8 cellular contexts compared by ENCODE assay signal in the genomic region with DNA sequence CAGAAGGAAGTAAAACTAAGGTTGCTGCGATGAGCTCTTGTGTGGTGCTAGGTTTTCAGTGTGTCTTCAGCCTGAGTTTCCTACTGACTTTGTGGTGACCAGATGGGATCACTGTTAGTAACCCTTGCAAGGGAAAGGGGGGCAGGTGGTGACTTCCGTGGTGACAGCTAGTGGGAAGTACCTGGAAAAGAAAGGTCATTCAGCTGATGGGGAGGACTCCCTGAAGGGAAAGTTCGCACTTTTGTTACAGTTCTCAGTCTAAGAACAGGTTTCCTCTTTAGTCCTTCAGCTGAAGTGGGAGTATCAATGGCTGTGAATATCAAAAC. TPM values are rescaled to one million over a fixed set of nuclear protein-coding genes. Genes with fewer than 3 reads are reported as not detected.
DNase-seq lines count a peak whose midpoint lies in the region; ATAC-seq lines count a peak whose summit lies in the region.

No MANE protein-coding gene starts in this region.

- no peaks in the 10 kb centered on the region for H3K27me3 Mint-ChIP-seq in activated CD4-positive, alpha-beta T cell treated with anti-CD3 and anti-CD28 coated beads, Interleukin-2, amount 10 ng/mL, durations not matched to agents 24 days and 14 days

- H3K9me3 Mint-ChIP-seq in activated CD4-positive, alpha-beta T cell treated with anti-CD3 and anti-CD28 coated beads, Interleukin-2, amount 10 ng/mL, durations not matched to agents 24 days and 14 days: no peaks in the 10 kb centered on the region

- peak overlapping the region; percentile 98 for H3K4me3 Mint-ChIP-seq in activated CD4-positive, alpha-beta T cell treated with anti-CD3 and anti-CD28 coated beads, Interleukin-2, amount 10 ng/mL, durations not matched to agents 24 days and 14 days

- H3K79me2 ChIP-seq in mesendoderm (ENCODE audit: control insufficient read depth, insufficient read depth, low read length): peaks cover 26% of the 10 kb centered on the region

- H3K9ac ChIP-seq in BLaER1 (no peak overlapping the region), mesendoderm (ENCODE audit: low read length) (no peak overlapping the region)

- H3K79me1 ChIP-seq in mesendoderm (ENCODE audit: low read length): peaks cover 11% of the 10 kb centered on the region

- H4K20me1 ChIP-seq in BLaER1: peaks cover 46% of the 10 kb centered on the region

- H2BK120ac ChIP-seq in mesendoderm (ENCODE audit: low read depth, low read length): no peak overlapping the region

- no peak overlapping the region for H3K56ac ChIP-seq in mesendoderm (ENCODE audit: low read length)

- H3K4me1 Mint-ChIP-seq in activated CD4-positive, alpha-beta T cell treated with anti-CD3 and anti-CD28 coated beads, Interleukin-2, amount 10 ng/mL, durations not matched to agents 24 days and 14 days: peaks cover 36% of the 10 kb centered on the region

- DNase-seq in activated CD4-positive, alpha-beta T cell treated with anti-CD3 and anti-CD28 coated beads, Interleukin-2, amount 10 ng/mL, durations not matched to agents 24 days and 14 days: peak; percentile 76
- DNase-seq in mesendoderm (peak; percentile 23), DMS153 (lab: John Stamatoyannopoulos, UW) (no peak), DMS 273 (lab: John Stamatoyannopoulos, UW; ENCODE audit: unreplicated experiment) (no peak), NCI-H2029 treated with DMSO at 0.1 percent for 48 hours (lab: John Stamatoyannopoulos, UW) (no peak), HuH-7.5 (ENCODE audit: low spot score) (no peak)

- H3K4me1 ChIP-seq in BLaER1 (peaks cover 25% of the 10 kb centered on the region), mesendoderm (ENCODE audit: control insufficient read depth, low read depth, low read length) (peaks cover 6% of the 10 kb centered on the region)

- H3K27ac ChIP-seq in BLaER1: no peak overlapping the region
- H3K27ac ChIP-seq in mesendoderm (ENCODE audit: low read depth, low read length): no peak overlapping the region

- ATAC-seq in GM18907 (IDR thresholded peaks at IDR 0.05; ENCODE audit: unreplicated experiment): peak; percentile 18

- H3K23ac ChIP-seq in mesendoderm (ENCODE audit: low read length): no peak overlapping the region

- no peak overlapping the region for H3K4ac ChIP-seq in mesendoderm (ENCODE audit: low read depth, low read length)

- no peaks in the 10 kb centered on the region for H3K27me3 ChIP-seq in BLaER1
- no peaks in the 10 kb centered on the region for H3K27me3 ChIP-seq in mesendoderm (ENCODE audit: insufficient read depth, low read length, poor library complexity)

- H2AK5ac ChIP-seq in mesendoderm (ENCODE audit: low read length): no peak overlapping the region

- no peak overlapping the region for H4K8ac ChIP-seq in mesendoderm (ENCODE audit: low read depth, low read length)

- H2BK5ac ChIP-seq in mesendoderm (ENCODE audit: low read length): no peak overlapping the region

- H3K27ac Mint-ChIP-seq in activated CD4-positive, alpha-beta T cell treated with anti-CD3 and anti-CD28 coated beads, Interleukin-2, amount 10 ng/mL, durations not matched to agents 24 days and 14 days: peak overlapping the region; percentile 93

- no peak overlapping the region for H4K5ac ChIP-seq in mesendoderm (ENCODE audit: low read length)

- intact Hi-C loops in activated CD4-positive, alpha-beta T cell treated with anti-CD3 and anti-CD28 coated beads, Interleukin-2, amount 10 ng/mL, durations not matched to agents 24 days and 14 days (cut with micrococcal nuclease): loop anchor here (1.0 to 10.0 kb wide), 8 partner anchors 29 to 1211 kb away; partner anchors contain the start of genes EIF2B1, GTF2H3, RILPL2 and SBNO1

- H3K4me3 ChIP-seq in BLaER1 (no peak overlapping the region), mesendoderm (ENCODE audit: low read length) (no peak overlapping the region)

- no peak overlapping the region for H3K18ac ChIP-seq in mesendoderm (ENCODE audit: low read length)

- peak overlapping the region; percentile 87 for H3K4me2 ChIP-seq in BLaER1
- no peak overlapping the region for H3K4me2 ChIP-seq in mesendoderm (ENCODE audit: low read length)

- H2BK15ac ChIP-seq in mesendoderm (replicated peaks; ENCODE audit: low read depth): no peak overlapping the region

- H3K36me3 Mint-ChIP-seq in activated CD4-positive, alpha-beta T cell treated with anti-CD3 and anti-CD28 coated beads, Interleukin-2, amount 10 ng/mL, durations not matched to agents 24 days and 14 days (ENCODE audit: low read depth): peaks cover 21% of the 10 kb centered on the region

- H3K9me3 ChIP-seq in BLaER1: no peaks in the 10 kb centered on the region

- peaks cover 11% of the 10 kb centered on the region for H3K36me3 ChIP-seq in BLaER1
- H3K36me3 ChIP-seq in mesendoderm (ENCODE audit: control insufficient read depth, insufficient read depth, low read length): no peaks in the 10 kb centered on the region

- WGBS in mesendoderm (ENCODE audit: extremely low coverage, insufficient coverage, low lambda C conversion rate): no CpG with 5 or more reads among the region's 3 CpGs

RNA-seq across cellular contexts. Expression of gene ATP6V0A2, which starts 2.1 kb away (rescaled TPM):
- total RNA-seq in activated CD4-positive, alpha-beta T cell treated with anti-CD3 and anti-CD28 coated beads, Interleukin-2, amount 10 ng/mL, durations not matched to agents 24 days and 14 days: 120 and 122 TPM in 2 replicates
- polyA plus RNA-seq in mesendoderm (2013, experiment 1 of 2): 21.8 TPM
- polyA plus RNA-seq in mesendoderm (2013, experiment 2 of 2): 24.5 TPM

RNA-seq across cellular contexts. Expression of gene TCTN2, which starts 43.4 kb away (rescaled TPM):
- 3.0 and 3.1 TPM in 2 replicates for total RNA-seq in activated CD4-positive, alpha-beta T cell treated with anti-CD3 and anti-CD28 coated beads, Interleukin-2, amount 10 ng/mL, durations not matched to agents 24 days and 14 days
- polyA plus RNA-seq in mesendoderm (2013, experiment 1 of 2): 5.3 TPM
- polyA plus RNA-seq in mesendoderm (2013, experiment 2 of 2): 5.1 TPM

RNA-seq across cellular contexts. Expression of gene DNAH10, which starts 47.8 kb away (rescaled TPM):
- total RNA-seq in activated CD4-positive, alpha-beta T cell treated with anti-CD3 and anti-CD28 coated beads, Interleukin-2, amount 10 ng/mL, durations not matched to agents 24 days and 14 days: 0.14 and 0.21 TPM in 2 replicates
- 0.25 TPM for polyA plus RNA-seq in mesendoderm (2013, experiment 1 of 2)
- 0.21 TPM for polyA plus RNA-seq in mesendoderm (2013, experiment 2 of 2)

Comparison
In these comparisons a context has a peak if more than half of its experiments do, and no peak if none do; other contexts are left out.
1. DNase-seq: peak in activated CD4-positive, alpha-beta T cell treated with anti-CD3 and anti-CD28 coated beads, Interleukin-2, amount 10 ng/mL, durations not matched to agents 24 days and 14 days (single experiment) and mesendoderm (single experiment); none in DMS153 (single experiment), DMS 273 (single experiment), NCI-H2029 treated with DMSO at 0.1 percent for 48 hours (single experiment) and HuH-7.5 (single experiment).